Comparison of ENCODE assay signal across 16 cellular contexts in the genomic region with DNA sequence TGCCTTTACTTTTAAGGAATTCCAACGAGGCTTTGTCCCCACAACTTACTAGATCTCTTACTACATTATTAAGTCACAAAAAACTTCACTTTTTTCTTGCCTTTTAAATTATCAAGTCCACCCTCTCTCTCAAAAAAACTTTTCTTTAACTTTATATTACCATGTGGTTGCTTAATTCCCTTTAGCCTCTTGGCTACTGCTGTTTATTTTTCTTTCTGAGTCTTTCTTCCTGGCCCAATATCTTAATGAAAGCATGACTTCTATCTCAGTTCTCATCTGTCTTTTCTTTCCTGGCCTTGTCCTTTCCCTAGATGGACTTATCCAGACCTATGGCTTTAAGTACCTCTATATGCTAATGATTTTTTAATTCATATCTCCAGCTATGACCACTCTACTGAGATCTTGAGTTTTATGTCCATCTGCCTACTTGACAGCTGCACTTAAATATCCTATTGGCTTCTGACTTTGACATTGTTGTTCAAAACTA.
DNase-seq lines count a peak whose midpoint lies in the region; ATAC-seq, FAIRE-seq and TF ChIP-seq lines count a peak whose summit lies in the region.
"Had no signal": no experiment of that assay in that cellular context is flagged by ENCODE, and none has a peak within 500 bp of the region (broad histone marks: within the 10 kb centered on the region; RNA-seq: fewer than 3 reads in every experiment).

No MANE protein-coding gene starts in this region.

- H3K9ac ChIP-seq in IMR-90 (ENCODE audit: low read depth, low read length) (no peak overlapping the region), endothelial cell of umbilical vein (replicated peaks; ENCODE audit: extremely low read depth, insufficient read depth, low read length) (no peak overlapping the region)

- POLR2A ChIA-PET in IMR-90 (lab: Charles Lee; ENCODE audit: unreplicated experiment) (no interaction called here), endothelial cell of umbilical vein (lab: Charles Lee) (no interaction called here)

- H2BK15ac ChIP-seq in IMR-90 (ENCODE audit: low read depth, low read length), result 0 out of 3 replicates have a peak overlapping the region, but pooled peaks have one; percentile 1

- no peak for TF ChIP-seq RAD21 in IMR-90 (IDR thresholded peaks at IDR 0.05; ENCODE audit: low read length)

- DNase-seq in IMR-90 (peak; percentile 50), endothelial cell of umbilical vein (ENCODE audit: low read depth, low spot score) (peak; percentile 78), osteoblast (ENCODE audit: insufficient read length, low spot score, missing footprints) (no peak), left cardiac atrium (no peak), globus pallidus (ENCODE audit: low spot score) (no peak), DMS 273 (lab: John Stamatoyannopoulos, UW; ENCODE audit: unreplicated experiment) (no peak)
- DNase-seq: CD8-positive, alpha-beta T cell; COR-L47; DND-41; GF-D8 had no signal

- intact Hi-C loops in IMR-90 (cut with micrococcal nuclease), result loop anchor here (2.0 kb wide), 1 partner anchor 25 kb away; no protein-coding TSS in a partner anchor
- intact Hi-C loops in endothelial cell of umbilical vein (cut with micrococcal nuclease), result no loop called here
- intact Hi-C loops in left cardiac atrium (cut with DNase I), result no loop called here

- H4K8ac ChIP-seq in IMR-90 (ENCODE audit: low read depth in 2 of 2, low read length in 2 of 2), result no peak overlapping the region

- peak; percentile 35 for FAIRE-seq in endothelial cell of umbilical vein (lab: Jason Lieb, UNC)
- FAIRE-seq: A549, D721Med, H54 had no signal

- H4K5ac ChIP-seq in IMR-90 (ENCODE audit: low read depth, low read length), result no peak overlapping the region; the same call in 1 of the 2 replicates

- dilution Hi-C loops in IMR-90 (cut with HindIII; ENCODE audit: low sequenced_read_pairs, unreplicated experiment) (no loop called here), endothelial cell of umbilical vein (cut with MboI; ENCODE audit: extremely low pct_ligation_motif_present, low sequenced_read_pairs) (no loop called here)

- no peak overlapping the region for H2BK5ac ChIP-seq in IMR-90 (ENCODE audit: low read depth, low read length, poor library complexity, severe bottlenecking)

- TF ChIP-seq CTCF in IMR-90 (conservative IDR thresholded peaks at IDR 0.05; ENCODE audit: low read depth, low read length), result no peak
- no peak for TF ChIP-seq CTCF in endothelial cell of umbilical vein (IDR thresholded peaks at IDR 0.05; ENCODE audit: extremely low read depth in 1 of 2, insufficient read depth in 1 of 2, low read depth in 1 of 2, low read length in 2 of 2)
- no peak for TF ChIP-seq CTCF in osteoblast (IDR thresholded peaks at IDR 0.05; ENCODE audit: extremely low read depth, low read depth, low read length)

- no peak overlapping the region; the same call in 1 of the 2 replicates for H3K18ac ChIP-seq in IMR-90 (ENCODE audit: low read depth, low read length)

- no peak overlapping the region for H3K14ac ChIP-seq in IMR-90 (replicated peaks; ENCODE audit: low read depth, low read length)

- no peaks in the 10 kb centered on the region for H3K79me2 ChIP-seq in endothelial cell of umbilical vein (ENCODE audit: control insufficient read depth, insufficient read depth, low read length)
- no peaks in the 10 kb centered on the region for H3K79me2 ChIP-seq in osteoblast (ENCODE audit: insufficient read depth, low read length)

- no peak overlapping the region; the same call in 1 of the 2 replicates for H3K4ac ChIP-seq in IMR-90 (ENCODE audit: low read depth, low read length)

- H3K27me3 ChIP-seq in IMR-90 (ENCODE audit: control insufficient read depth, insufficient read depth, low read length) (no peaks in the 10 kb centered on the region), endothelial cell of umbilical vein (ENCODE audit: control insufficient read depth in 2 of 2, insufficient read depth in 2 of 2, low read length in 2 of 2) (no peaks in the 10 kb centered on the region), osteoblast (ENCODE audit: insufficient read depth, low read length) (no peaks in the 10 kb centered on the region)

- H3K4me1 ChIP-seq in IMR-90 (ENCODE audit: control insufficient read depth, insufficient read depth, low read length) (0 out of 2 replicates have a peak, but pooled peaks cover 2% of the 10 kb centered on the region), endothelial cell of umbilical vein (ENCODE audit: control insufficient read depth, extremely low read depth, insufficient read depth, low read length) (no peaks in the 10 kb centered on the region), osteoblast (ENCODE audit: insufficient read depth, low read length) (no peaks in the 10 kb centered on the region)
- H3K4me1 ChIP-seq: A549 had no signal

- H2AK9ac ChIP-seq in IMR-90 (replicated peaks; ENCODE audit: low read depth, low read length, poor library complexity), result no peak overlapping the region

- WGBS in IMR-90 (ENCODE audit: extremely low coverage in 2 of 2, insufficient read length in 1 of 2), 2 experiments, result no CpG with 5 or more reads among the region's 1 CpG

- H3K4me2 ChIP-seq in IMR-90 (ENCODE audit: low read depth, low read length) (no peak overlapping the region), endothelial cell of umbilical vein (ENCODE audit: insufficient read depth, low read length) (no peak overlapping the region), osteoblast (ENCODE audit: insufficient read depth, low read length) (no peak overlapping the region)
- H3K4me2 ChIP-seq: A549 had no signal

- H3K36me3 ChIP-seq in IMR-90 (ENCODE audit: control insufficient read depth, insufficient read depth, low read length) (no peaks in the 10 kb centered on the region), endothelial cell of umbilical vein (ENCODE audit: control insufficient read depth in 2 of 2, extremely low read depth in 1 of 2, insufficient read depth in 2 of 2, low read length in 2 of 2) (no peaks in the 10 kb centered on the region), osteoblast (ENCODE audit: insufficient read depth, low read length) (no peaks in the 10 kb centered on the region)

- peak; percentile 69 for ATAC-seq in IMR-90 (ENCODE audit: low read depth)
- no peak for ATAC-seq in left cardiac atrium
- ATAC-seq in activated CD4-positive, CD25-positive, alpha-beta regulatory T cell treated with anti-CD3 and anti-CD28 coated beads, Interleukin-2, amount 50 U/mL, for 24 hours, result no peak
- ATAC-seq: A549; CD8-positive, alpha-beta T cell; HCT116 had no signal

- in situ Hi-C loops in IMR-90 (cut with MboI; ENCODE audit: low sequenced_read_pairs), result no loop called here

- no TSS peak for BruUV-seq in IMR-90 (replicated peaks; lab: Mats Ljungman, UMichigan)
- no TSS peak for BruUV-seq in endothelial cell of umbilical vein (replicated peaks; lab: Mats Ljungman, UMichigan)

- H4K20me1 ChIP-seq in IMR-90 (ENCODE audit: insufficient read depth, low read length), result no peaks in the 10 kb centered on the region
- H4K20me1 ChIP-seq in endothelial cell of umbilical vein (replicated peaks; ENCODE audit: control insufficient read depth, extremely low read depth, insufficient read depth, low read length), result no peaks in the 10 kb centered on the region
- H4K20me1 ChIP-seq in osteoblast (ENCODE audit: insufficient read depth, low read length), result no peaks in the 10 kb centered on the region

- CTCF ChIA-PET in IMR-90 (lab: Yijun Ruan, JAX) (no interaction called here), endothelial cell of umbilical vein (lab: Charles Lee) (interaction anchor here (1.4 kb wide), 1 partner anchor 64 kb away, joined by 3 read pairs; no protein-coding TSS in a partner anchor)

- H3K27ac ChIP-seq in IMR-90 (ENCODE audit: insufficient read depth, low read length) (no peak overlapping the region), endothelial cell of umbilical vein (ENCODE audit: insufficient read depth, low read depth, low read length) (no peak overlapping the region), osteoblast (ENCODE audit: low read depth, low read length) (no peak overlapping the region)
- H3K27ac ChIP-seq: A549, HL-60 had no signal

- H2AFZ ChIP-seq in IMR-90 (replicated peaks; ENCODE audit: low read length, poor library complexity) (no peak overlapping the region), endothelial cell of umbilical vein (ENCODE audit: low read depth, low read length) (no peak overlapping the region), osteoblast (ENCODE audit: low read length) (peak overlapping the region; percentile 7)

- no peak overlapping the region for H3K56ac ChIP-seq in IMR-90 (ENCODE audit: extremely low read depth, insufficient read depth, low read length)

- H2BK120ac ChIP-seq in IMR-90 (ENCODE audit: low read depth, low read length), result no peak overlapping the region; the same call in 1 of the 2 replicates

- H3K9me1 ChIP-seq in IMR-90 (ENCODE audit: insufficient read depth, low read length) (no peaks in the 10 kb centered on the region; the same call in 1 of the 2 replicates), endothelial cell of umbilical vein (replicated peaks; ENCODE audit: control insufficient read depth, extremely low read depth, insufficient read depth, low read length) (no peaks in the 10 kb centered on the region)

- no peak overlapping the region for H2AK5ac ChIP-seq in IMR-90 (ENCODE audit: low read depth, low read length)

- H4K91ac ChIP-seq in IMR-90 (ENCODE audit: insufficient read depth, low read depth, low read length), result no peak overlapping the region

- no peaks in the 10 kb centered on the region for H3K79me1 ChIP-seq in IMR-90 (ENCODE audit: low read depth in 1 of 2, low read length in 2 of 2)

- H3K23ac ChIP-seq in IMR-90 (ENCODE audit: low read depth, low read length), result no peak overlapping the region

- no peak overlapping the region for H3K4me3 ChIP-seq in IMR-90 (ENCODE audit: insufficient read depth, low read depth, low read length)
- H3K4me3 ChIP-seq in endothelial cell of umbilical vein (replicated peaks in 1 of 3; ENCODE audit: insufficient read depth in 1 of 3, low read depth in 1 of 3, low read length in 3 of 3), result no peak overlapping the region
- H3K4me3 ChIP-seq in osteoblast (ENCODE audit: insufficient read depth, low read length), result no peak overlapping the region
- H3K4me3 ChIP-seq: A549 had no signal

- H3K9me3 ChIP-seq in IMR-90 (ENCODE audit: control insufficient read depth, insufficient read depth, low read length) (no peaks in the 10 kb centered on the region; the same call in 1 of the 2 replicates), endothelial cell of umbilical vein (replicated peaks; ENCODE audit: control insufficient read depth, insufficient read depth, low read length) (no peaks in the 10 kb centered on the region), osteoblast (ENCODE audit: low read depth, low read length) (no peaks in the 10 kb centered on the region)
- H3K9me3 ChIP-seq: A549 had no signal

- H2BK20ac ChIP-seq in IMR-90 (ENCODE audit: low read depth, low read length), result no peak overlapping the region

- TF ChIP-seq POLR2A in IMR-90 (IDR thresholded peaks at IDR 0.05; ENCODE audit: low read depth, low read length) (no peak), endothelial cell of umbilical vein (IDR thresholded peaks at IDR 0.05; ENCODE audit: low read depth, low read length) (no peak)

TF ChIP-seq in IMR-90, 13 proteins besides CTCF, POLR2A, EP300 and RAD21 (continues in another document):
- TF ChIP-seq CHD1 (IDR thresholded peaks at IDR 0.05; ENCODE audit: low read depth, low read length), result no peak

TF ChIP-seq in endothelial cell of umbilical vein, 7 proteins besides CTCF, POLR2A, EP300 and RAD21 (continues in another document):
- no peak for TF ChIP-seq JUN (IDR thresholded peaks at IDR 0.05; ENCODE audit: borderline replicate concordance, insufficient read depth, insufficient read length, low read depth)

Comparison
In these comparisons a context has a peak if more than half of its experiments do, and no peak if none do; other contexts are left out.
1. DNase-seq: peak in IMR-90 (single experiment) and endothelial cell of umbilical vein (single experiment); none in osteoblast (single experiment), left cardiac atrium (single experiment), globus pallidus (single experiment) and DMS 273 (single experiment).